In the genomic region with DNA sequence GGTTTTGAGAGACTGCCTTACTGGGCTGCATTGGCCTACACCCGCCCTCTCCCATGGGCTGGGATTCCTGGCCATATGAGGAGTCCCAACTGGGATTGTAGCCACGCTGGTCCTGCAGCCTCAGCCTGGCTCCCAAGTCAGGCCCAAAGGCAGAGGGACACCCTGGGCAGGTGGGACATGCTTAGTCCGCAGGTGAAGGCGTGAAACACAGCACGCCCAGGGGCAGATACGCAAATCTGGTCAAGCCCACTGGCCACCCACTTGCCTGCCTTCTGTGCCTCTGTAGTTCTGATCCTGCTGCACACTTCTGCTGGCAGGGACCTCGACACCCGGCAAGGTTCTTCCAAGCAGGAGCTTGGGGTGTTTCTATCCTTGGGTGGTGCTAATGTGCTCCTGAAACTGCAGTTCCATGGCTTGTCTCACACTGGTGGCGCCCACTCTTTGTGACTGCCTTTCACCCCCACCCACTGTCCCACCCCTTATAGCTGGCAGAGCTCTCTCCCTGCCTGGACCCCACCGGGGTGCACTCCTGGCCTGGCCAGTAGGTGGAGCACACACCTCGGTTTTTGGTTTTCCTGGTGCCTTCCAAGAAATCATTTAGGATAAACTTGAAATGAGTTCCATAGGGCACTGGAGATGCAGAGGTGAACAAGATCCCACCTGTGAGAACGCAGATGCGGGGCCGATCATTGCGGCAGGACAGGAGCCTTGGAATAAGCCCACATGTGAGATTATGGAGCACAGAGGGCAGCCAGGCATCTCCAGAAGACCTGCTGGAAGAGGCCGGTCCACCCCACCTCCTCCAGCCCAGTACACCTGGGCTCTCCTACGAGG, we compare ENCODE assay signal across 9 cellular contexts. TPM values are rescaled to one million over a fixed set of nuclear protein-coding genes. Genes with fewer than 3 reads are reported as not detected.
DNase-seq lines count a peak whose midpoint lies in the region; ATAC-seq, FAIRE-seq and TF ChIP-seq lines count a peak whose summit lies in the region.
"Had no signal": no experiment of that assay in that cellular context is flagged by ENCODE, and none has a peak within 500 bp of the region (broad histone marks: within the 10 kb centered on the region; RNA-seq: fewer than 3 reads in every experiment).

No MANE protein-coding gene starts in this region.

- ATAC-seq in HG03565 (IDR thresholded peaks at IDR 0.05; ENCODE audit: unreplicated experiment) (peak; percentile 57), GM21723 (IDR thresholded peaks at IDR 0.05; ENCODE audit: unreplicated experiment) (no peak)
- ATAC-seq in natural killer cell treated with Interleukin-12 subunit alpha and Interleukin-12 subunit beta and Interleukin-15 and Interleukin-18, amount 100 ng/mL, for 72 hours: peak; percentile 65

- H3K36me3 ChIP-seq in endothelial cell of umbilical vein (ENCODE audit: control insufficient read depth in 2 of 2, extremely low read depth in 1 of 2, insufficient read depth in 2 of 2, low read length in 2 of 2): peaks cover 37 to 62% of the 10 kb centered on the region in 2 experiments

- FAIRE-seq in GM12891 (lab: Jason Lieb, UNC) (no peak), endothelial cell of umbilical vein (lab: Jason Lieb, UNC) (peak; percentile 18)
- FAIRE-seq: endometrium had no signal

- TF ChIP-seq CTCF in AG04449 (IDR thresholded peaks at IDR 0.05; ENCODE audit: insufficient read depth, low read length, missing control alignments) (peak; percentile 79), WI38 (IDR thresholded peaks at IDR 0.05; ENCODE audit: low read depth, low read length) (peak; percentile 74), endothelial cell of umbilical vein (IDR thresholded peaks at IDR 0.05; ENCODE audit: extremely low read depth in 1 of 2, insufficient read depth in 1 of 2, low read depth in 1 of 2, low read length in 2 of 2) (peak; percentile 51 to 75)

- no peak overlapping the region for H2AFZ ChIP-seq in endothelial cell of umbilical vein (ENCODE audit: low read depth, low read length)

- dilution Hi-C loops in endothelial cell of umbilical vein (cut with MboI; ENCODE audit: extremely low pct_ligation_motif_present, low sequenced_read_pairs): no loop called here

- H3K9ac ChIP-seq in endothelial cell of umbilical vein (replicated peaks; ENCODE audit: extremely low read depth, insufficient read depth, low read length): no peak overlapping the region

- peaks cover 42% of the 10 kb centered on the region for H3K36me3 Mint-ChIP-seq in natural killer cell treated with Interleukin-12 subunit alpha and Interleukin-12 subunit beta and Interleukin-15 and Interleukin-18, amount 100 ng/mL, for 72 hours

- no peak overlapping the region for H3K27ac Mint-ChIP-seq in natural killer cell treated with Interleukin-12 subunit alpha and Interleukin-12 subunit beta and Interleukin-15 and Interleukin-18, amount 100 ng/mL, for 72 hours

- H3K79me2 ChIP-seq in endothelial cell of umbilical vein (ENCODE audit: control insufficient read depth, insufficient read depth, low read length): no peaks in the 10 kb centered on the region

- CTCF ChIA-PET in AG04449 (lab: Yijun Ruan, JAX) (interaction anchor here (0.7 to 7.2 kb wide), 6 partner anchors 9 to 133 kb away, joined by 3 to 111 read pairs (median 4); no protein-coding TSS in a partner anchor), endothelial cell of umbilical vein (lab: Charles Lee) (interaction anchor here (0.5 to 1.1 kb wide), 26 partner anchors 8 to 210 kb away, joined by 3 to 38 read pairs (median 4); a partner anchor contains a TSS)

- no peak overlapping the region for H3K27ac ChIP-seq in endothelial cell of umbilical vein (ENCODE audit: insufficient read depth, low read depth, low read length)

- no peaks in the 10 kb centered on the region for H3K27me3 ChIP-seq in endothelial cell of umbilical vein (ENCODE audit: control insufficient read depth in 2 of 2, insufficient read depth in 2 of 2, low read length in 2 of 2)

- no peak overlapping the region for H3K4me3 Mint-ChIP-seq in natural killer cell treated with Interleukin-12 subunit alpha and Interleukin-12 subunit beta and Interleukin-15 and Interleukin-18, amount 100 ng/mL, for 72 hours

- TF ChIP-seq POLR2A in GM12891 (IDR thresholded peaks at IDR 0.05; ENCODE audit: low read depth, low read length) (no peak), endothelial cell of umbilical vein (IDR thresholded peaks at IDR 0.05; ENCODE audit: low read depth, low read length) (no peak)

- peaks cover 9 to 25% of the 10 kb centered on the region in 2 donors for H3K4me1 Mint-ChIP-seq in natural killer cell treated with Interleukin-12 subunit alpha and Interleukin-12 subunit beta and Interleukin-15 and Interleukin-18, amount 100 ng/mL, for 72 hours (ENCODE audit: low read depth in 2 of 2)

- no peak overlapping the region for H3K4me2 ChIP-seq in endothelial cell of umbilical vein (ENCODE audit: insufficient read depth, low read length)

- no peaks in the 10 kb centered on the region for H3K9me3 Mint-ChIP-seq in natural killer cell treated with Interleukin-12 subunit alpha and Interleukin-12 subunit beta and Interleukin-15 and Interleukin-18, amount 100 ng/mL, for 72 hours

- DNase-seq in AG04449 (ENCODE audit: low read depth, low spot score) (no peak), GM12891 (ENCODE audit: insufficient read length, low spot score) (peak; percentile 50), endothelial cell of umbilical vein (ENCODE audit: low read depth, low spot score) (peak; percentile 39), C1 segment of cervical spinal cord (lab: John Stamatoyannopoulos, UW) (no peak)
- no peak for DNase-seq in natural killer cell treated with Interleukin-12 subunit alpha and Interleukin-12 subunit beta and Interleukin-15 and Interleukin-18, amount 100 ng/mL, for 72 hours (ENCODE audit: low spot score)

- no TSS peak for BruUV-seq in endothelial cell of umbilical vein (replicated peaks; lab: Mats Ljungman, UMichigan)

- POLR2A ChIA-PET in AG04449 (lab: Yijun Ruan, JAX) (no interaction called here), endothelial cell of umbilical vein (lab: Charles Lee) (interaction anchor here (0.6 kb wide), 1 partner anchor 73 kb away, joined by 3 read pairs; no protein-coding TSS in a partner anchor)

- no peaks in the 10 kb centered on the region for H3K9me1 ChIP-seq in endothelial cell of umbilical vein (replicated peaks; ENCODE audit: control insufficient read depth, extremely low read depth, insufficient read depth, low read length)

- no peaks in the 10 kb centered on the region for H3K27me3 Mint-ChIP-seq in natural killer cell treated with Interleukin-12 subunit alpha and Interleukin-12 subunit beta and Interleukin-15 and Interleukin-18, amount 100 ng/mL, for 72 hours

- intact Hi-C loops in endothelial cell of umbilical vein (cut with micrococcal nuclease): loop anchor here (1.0 to 5.0 kb wide), 2 partner anchors 72 to 361 kb away; no protein-coding TSS in a partner anchor

- H4K20me1 ChIP-seq in endothelial cell of umbilical vein (replicated peaks; ENCODE audit: control insufficient read depth, extremely low read depth, insufficient read depth, low read length): no peaks in the 10 kb centered on the region

- no peaks in the 10 kb centered on the region for H3K9me3 ChIP-seq in endothelial cell of umbilical vein (replicated peaks; ENCODE audit: control insufficient read depth, insufficient read depth, low read length)

- peaks cover 1% of the 10 kb centered on the region for H3K4me1 ChIP-seq in endothelial cell of umbilical vein (ENCODE audit: control insufficient read depth, extremely low read depth, insufficient read depth, low read length)

- H3K4me3 ChIP-seq in AG04449 (ENCODE audit: low read depth, low read length) (no peak overlapping the region), WI38 (ENCODE audit: low read depth, low read length) (no peak overlapping the region), endothelial cell of umbilical vein (replicated peaks in 1 of 3; ENCODE audit: insufficient read depth in 1 of 3, low read depth in 1 of 3, low read length in 3 of 3) (no peak overlapping the region)

TF ChIP-seq in GM12891, 5 proteins besides CTCF, POLR2A, EP300 and RAD21:
- TF ChIP-seq TAF1 (IDR thresholded peaks at IDR 0.05; ENCODE audit: low read depth, low read length) (no peak), SPI1 (IDR thresholded peaks at IDR 0.05; ENCODE audit: low read depth, low read length) (no peak), POU2F2 (IDR thresholded peaks at IDR 0.05; ENCODE audit: low read depth, low read length) (no peak), PAX5 (IDR thresholded peaks at IDR 0.05; ENCODE audit: insufficient read depth, low read length, severe bottlenecking) (no peak), POLR2AphosphoS5 (IDR thresholded peaks at IDR 0.05; ENCODE audit: low read depth, low read length) (no peak)

TF ChIP-seq in endothelial cell of umbilical vein, 7 proteins besides CTCF, POLR2A, EP300 and RAD21:
- no peak for TF ChIP-seq POLR2AphosphoS5 (IDR thresholded peaks at IDR 0.05; ENCODE audit: insufficient read depth, low read depth, low read length)
- no peak for TF ChIP-seq FOS (IDR thresholded peaks at IDR 0.05; ENCODE audit: borderline replicate concordance, insufficient read depth, low read length)
- TF ChIP-seq JUN (IDR thresholded peaks at IDR 0.05; ENCODE audit: borderline replicate concordance, insufficient read depth, insufficient read length, low read depth): no peak
- TF ChIP-seq EZH2 (IDR thresholded peaks at IDR 0.05; ENCODE audit: borderline replicate concordance, low read depth, low read length, severe bottlenecking): no peak
- TF ChIP-seq, protein P1, sequence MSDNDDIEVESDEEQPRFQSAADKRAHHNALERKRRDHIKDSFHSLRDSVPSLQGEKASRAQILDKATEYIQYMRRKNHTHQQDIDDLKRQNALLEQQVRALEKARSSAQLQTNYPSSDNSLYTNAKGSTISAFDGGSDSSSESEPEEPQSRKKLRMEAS (IDR thresholded peaks at IDR 0.05; ENCODE audit: insufficient read depth, insufficient read length): no peak
- no peak for TF ChIP-seq MYC (IDR thresholded peaks at IDR 0.05; ENCODE audit: low read depth, low read length)
- no peak for TF ChIP-seq GATA2 (IDR thresholded peaks at IDR 0.05; ENCODE audit: insufficient read depth, insufficient read length, low read depth, low read length)

RNA-seq across cellular contexts. Expression of a gene that starts 47.9 kb away (rescaled TPM):
- 40.2 TPM for polyA plus RNA-seq in GM12891 (2012; ENCODE audit: low read depth, missing spikeins)
- total RNA-seq in endothelial cell of umbilical vein: 101 and 125 TPM in 2 replicates
- polyA plus RNA-seq in endothelial cell of umbilical vein: 12.8 and 16.2 TPM in 2 replicates
- polyA plus RNA-seq in endothelial cell of umbilical vein (2011; cell fraction: cytosol; rRNA removed): 27.8 and 31.1 TPM in 2 replicates
- 50.6 and 62.0 TPM in 2 replicates for polyA plus RNA-seq in endothelial cell of umbilical vein (2011; cell fraction: nucleus; rRNA removed)
- polyA plus RNA-seq in endothelial cell of umbilical vein (2012): 23.9 and 62.4 TPM in 2 replicates
- 20.7 and 23.3 TPM in 2 replicates for polyA minus RNA-seq in endothelial cell of umbilical vein
- 82.4 TPM for polyA minus RNA-seq in endothelial cell of umbilical vein (2011; cell fraction: cytosol; rRNA and poly(A)+ RNA removed)
- polyA minus RNA-seq in endothelial cell of umbilical vein (2011; cell fraction: nucleus; rRNA and poly(A)+ RNA removed): 30.8 and 46.4 TPM in 2 replicates
- 100 to 1,000 TPM; 141 to 270 TPM for total RNA-seq in natural killer cell treated with Interleukin-12 subunit alpha and Interleukin-12 subunit beta and Interleukin-15 and Interleukin-18, amount 100 ng/mL, for 72 hours

Comparison
In these comparisons a context has a peak if more than half of its experiments do, and no peak if none do; other contexts are left out.
1. DNase-seq: peak in GM12891 (single experiment) and endothelial cell of umbilical vein (single experiment); none in AG04449 (single experiment), natural killer cell treated with Interleukin-12 subunit alpha and Interleukin-12 subunit beta and Interleukin-15 and Interleukin-18, amount 100 ng/mL, for 72 hours (single experiment) and C1 segment of cervical spinal cord (0 of 14).
2. Peak in every context shown above with its lines, with median percentiles within 50 percentile points of each other: CTCF ChIP-seq.